10 cellular contexts compared by ENCODE assay signal in the genomic region with DNA sequence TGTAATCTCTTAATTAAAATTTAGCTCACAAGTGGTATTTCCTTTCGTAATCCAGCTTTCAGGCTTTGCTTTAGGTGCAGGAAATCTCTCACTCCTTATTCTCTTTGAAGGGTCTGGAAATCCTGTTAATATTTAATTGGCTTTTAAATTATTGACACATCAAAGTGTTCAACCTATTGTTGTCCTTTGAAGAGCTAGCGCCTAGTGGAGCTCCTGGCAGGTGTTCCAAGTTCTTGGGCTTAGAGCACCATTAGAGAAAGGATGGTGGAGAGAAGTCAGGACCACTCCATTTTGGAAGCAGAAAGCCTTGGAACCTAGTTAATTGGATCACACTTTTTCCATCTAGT.
A peak's percentile ranks its signal among the peaks of the same experiment; 100 is the strongest.
DNase-seq lines count a peak whose midpoint lies in the region; TF ChIP-seq lines count a peak whose summit lies in the region.
"Had no signal": no experiment of that assay in that cellular context is flagged by ENCODE, and none has a peak within 500 bp of the region (broad histone marks: within the 10 kb centered on the region; RNA-seq: fewer than 3 reads in every experiment).

No MANE protein-coding gene starts in this region.

- H3K27ac Mint-ChIP-seq in activated CD4-positive, alpha-beta T cell treated with anti-CD3 and anti-CD28 coated beads, Interleukin-2, amount 10 ng/mL, durations not matched to agents 24 days and 14 days = peak overlapping the region; percentile 50

- TF ChIP-seq POLR2A in tibial nerve (IDR thresholded peaks at IDR 0.05) = no peak

- H3K36me3 ChIP-seq in PC-9 (ENCODE audit: low read depth) = no peaks in the 10 kb centered on the region
- H3K36me3 ChIP-seq in tibial nerve = no peaks in the 10 kb centered on the region

- H3K9me3 Mint-ChIP-seq in activated CD4-positive, alpha-beta T cell treated with anti-CD3 and anti-CD28 coated beads, Interleukin-2, amount 10 ng/mL, durations not matched to agents 24 days and 14 days = peaks cover 17% of the 10 kb centered on the region

- no peaks in the 10 kb centered on the region for H4K20me1 ChIP-seq in PC-9 (ENCODE audit: insufficient read depth)

- peaks cover 17% of the 10 kb centered on the region for H3K4me1 ChIP-seq in PC-9 (replicated peaks; ENCODE audit: insufficient read depth)
- H3K4me1 ChIP-seq in tibial nerve = peaks cover 0 to 84% (median 62%) of the 10 kb centered on the region in 4 donors

- POLR2A ChIA-PET in PC-9 (lab: Charles Lee; ENCODE audit: unreplicated experiment) = interaction anchor here (0.5 kb wide), 1 partner anchor 64 kb away, joined by 4 read pairs; no protein-coding TSS in a partner anchor

- CTCF ChIA-PET in PC-9 (lab: Charles Lee) = no interaction called here

- no peak overlapping the region for H3K4me3 Mint-ChIP-seq in activated CD4-positive, alpha-beta T cell treated with anti-CD3 and anti-CD28 coated beads, Interleukin-2, amount 10 ng/mL, durations not matched to agents 24 days and 14 days

- no peaks in the 10 kb centered on the region for H3K27me3 Mint-ChIP-seq in activated CD4-positive, alpha-beta T cell treated with anti-CD3 and anti-CD28 coated beads, Interleukin-2, amount 10 ng/mL, durations not matched to agents 24 days and 14 days

- no peak overlapping the region for H3K4me3 ChIP-seq in PC-9
- H3K4me3 ChIP-seq in tibial nerve = no peak overlapping the region
- H3K4me3 ChIP-seq: testis had no signal

- no peaks in the 10 kb centered on the region for H3K27me3 ChIP-seq in PC-9 (ENCODE audit: insufficient read depth, low read depth)
- H3K27me3 ChIP-seq in layer of hippocampus (ENCODE audit: control insufficient read depth, insufficient read depth, low read length) = no peaks in the 10 kb centered on the region
- H3K27me3 ChIP-seq in tibial nerve = no peaks in the 10 kb centered on the region
- H3K27me3 ChIP-seq: testis had no signal

- no peaks in the 10 kb centered on the region for H3K9me2 ChIP-seq in PC-9 (ENCODE audit: insufficient read depth)

- no peak overlapping the region for H2AFZ ChIP-seq in PC-9

- H3K9me3 ChIP-seq in PC-9 (ENCODE audit: insufficient read depth, low read depth) (no peaks in the 10 kb centered on the region), tibial nerve (no peaks in the 10 kb centered on the region)
- H3K9me3 ChIP-seq: testis had no signal

- 77 to 91% methylated on average over 2 of the region's 2 CpGs for WGBS in tibial nerve, 2 donors

- peaks cover 51% of the 10 kb centered on the region for H3K4me1 Mint-ChIP-seq in activated CD4-positive, alpha-beta T cell treated with anti-CD3 and anti-CD28 coated beads, Interleukin-2, amount 10 ng/mL, durations not matched to agents 24 days and 14 days

- BruUV-seq in PC-9 (replicated peaks; lab: Mats Ljungman, UMichigan) = no TSS peak

- H3K79me2 ChIP-seq in PC-9 (ENCODE audit: low read depth) = no peaks in the 10 kb centered on the region

- peak overlapping the region; percentile 23; the same call in 1 of the 2 replicates for H3K27ac ChIP-seq in PC-9
- peak overlapping the region; percentile 46 for H3K27ac ChIP-seq in layer of hippocampus (ENCODE audit: low read depth, low read length)
- peak overlapping the region; percentile 55 to 91 (median 80) for H3K27ac ChIP-seq in tibial nerve
- H3K27ac ChIP-seq: testis had no signal

- DNase-seq in activated CD4-positive, alpha-beta T cell treated with anti-CD3 and anti-CD28 coated beads, Interleukin-2, amount 10 ng/mL, durations not matched to agents 24 days and 14 days = no peak
- no peak for DNase-seq in activated CD4-positive, alpha-beta T cell treated with anti-CD3 and anti-CD28 coated beads, Interleukin-2, amount 50 U/mL, for 48 hours
- DNase-seq in PC-9 (no peak), tibial nerve (ENCODE audit: low spot score in 2 of 2) (no peak), NCI-H226 (no peak), iPS-NIHi11 (ENCODE audit: low spot score) (no peak)
- DNase-seq in activated CD4-positive, alpha-beta T cell treated with anti-CD3 and anti-CD28 coated beads, Interleukin-2, amount 50 U/mL, for 1 hour = no peak
- DNase-seq: activated CD4-positive, alpha-beta T cell treated with anti-CD3 and anti-CD28 coated beads, Interleukin-2, amount 50 U/mL, for 4 hours; testis had no signal

- intact Hi-C loops in activated CD4-positive, alpha-beta T cell treated with anti-CD3 and anti-CD28 coated beads, Interleukin-2, amount 10 ng/mL, durations not matched to agents 24 days and 14 days (cut with micrococcal nuclease) = no loop called here
- intact Hi-C loops in PC-9 (cut with micrococcal nuclease; ENCODE audit: unreplicated experiment) = no loop called here

- H3K4me2 ChIP-seq in PC-9 = no peak overlapping the region

- peaks cover 17% of the 10 kb centered on the region for H3K36me3 Mint-ChIP-seq in activated CD4-positive, alpha-beta T cell treated with anti-CD3 and anti-CD28 coated beads, Interleukin-2, amount 10 ng/mL, durations not matched to agents 24 days and 14 days (ENCODE audit: low read depth)

- H3F3A ChIP-seq in PC-9 (ENCODE audit: insufficient read depth, low read depth) = no peaks in the 10 kb centered on the region; the same call in 1 of the 2 replicates

- TF ChIP-seq CTCF in PC-9 (conservative IDR thresholded peaks at IDR 0.05) (no peak), tibial nerve (IDR thresholded peaks at IDR 0.05) (no peak)

- no peak for TF ChIP-seq EP300 in tibial nerve (IDR thresholded peaks at IDR 0.05)

Comparison
In these comparisons a context has a peak if more than half of its experiments do, and no peak if none do; other contexts are left out.
1. H3K27ac ChIP-seq: peak in every context shown above with its lines; median percentile 80 in tibial nerve; 46 in layer of hippocampus; 23 in PC-9.